Comparison of ENCODE assay signal across 1 cellular context in the genomic region with DNA sequence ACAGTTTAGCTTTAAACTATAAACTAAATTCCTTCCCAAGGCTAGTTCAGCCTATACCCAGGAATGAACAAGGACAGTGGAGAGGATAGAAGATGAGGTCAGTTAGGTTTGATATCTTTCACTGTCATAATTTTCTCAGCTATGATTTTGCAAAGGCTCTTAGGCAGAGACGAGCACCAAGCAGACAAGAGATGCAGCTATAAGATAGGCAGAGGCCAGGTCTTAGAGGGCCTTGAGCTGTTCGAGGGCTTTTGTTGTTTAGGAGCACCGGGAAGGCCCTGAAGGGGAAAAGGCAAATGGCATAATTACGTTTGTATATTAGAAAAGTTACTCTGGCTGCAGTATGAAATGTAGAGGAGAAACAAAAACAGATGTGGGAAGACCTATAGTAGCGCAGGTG.
TF ChIP-seq lines count a peak whose summit lies in the region.

No MANE protein-coding gene starts in this region.

TF ChIP-seq in GM23338, 12 proteins besides CTCF, POLR2A, EP300 and RAD21 (continued from another document):
- TF ChIP-seq, protein P1, sequence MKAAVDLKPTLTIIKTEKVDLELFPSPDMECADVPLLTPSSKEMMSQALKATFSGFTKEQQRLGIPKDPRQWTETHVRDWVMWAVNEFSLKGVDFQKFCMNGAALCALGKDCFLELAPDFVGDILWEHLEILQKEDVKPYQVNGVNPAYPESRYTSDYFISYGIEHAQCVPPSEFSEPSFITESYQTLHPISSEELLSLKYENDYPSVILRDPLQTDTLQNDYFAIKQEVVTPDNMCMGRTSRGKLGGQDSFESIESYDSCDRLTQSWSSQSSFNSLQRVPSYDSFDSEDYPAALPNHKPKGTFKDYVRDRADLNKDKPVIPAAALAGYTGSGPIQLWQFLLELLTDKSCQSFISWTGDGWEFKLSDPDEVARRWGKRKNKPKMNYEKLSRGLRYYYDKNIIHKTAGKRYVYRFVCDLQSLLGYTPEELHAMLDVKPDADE (IDR thresholded peaks at IDR 0.05): no peak
